Comparison of ENCODE assay signal across 8 cellular contexts in the genomic region with DNA sequence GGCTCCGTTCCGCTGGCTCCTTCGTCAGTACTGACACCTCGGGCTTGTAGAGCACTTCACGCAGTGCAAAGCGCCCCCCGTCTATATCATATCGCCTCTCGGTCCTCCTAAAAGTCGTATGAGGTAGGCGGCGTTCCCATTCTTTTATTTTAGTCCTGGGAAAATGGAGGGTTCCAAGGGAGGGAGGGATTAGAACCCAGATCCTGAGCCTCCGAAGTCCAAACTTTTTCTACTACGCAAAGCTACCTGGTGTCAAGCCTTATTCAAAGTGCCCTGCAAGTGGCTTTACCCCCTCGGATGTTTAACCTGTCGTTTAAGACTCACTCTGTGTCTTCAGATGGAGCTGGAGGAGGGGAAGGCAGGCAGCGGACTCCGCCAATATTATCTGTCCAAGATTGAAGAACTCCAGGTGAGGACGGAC. TPM values are rescaled to one million over a fixed set of nuclear protein-coding genes. Genes with fewer than 3 reads are reported as not detected.
A peak's percentile ranks its signal among the peaks of the same experiment; 100 is the strongest.
DNase-seq lines count a peak whose midpoint lies in the region; ATAC-seq and TF ChIP-seq lines count a peak whose summit lies in the region.

No MANE protein-coding gene starts in this region.

- peaks cover 83% of the 10 kb centered on the region for H3K36me3 Mint-ChIP-seq in activated CD4-positive, alpha-beta T cell treated with anti-CD3 and anti-CD28 coated beads for 36 hours (ENCODE audit: low read depth)
- peaks cover 49% of the 10 kb centered on the region for H3K36me3 Mint-ChIP-seq in activated naive CD8-positive, alpha-beta T cell treated with anti-CD3 and anti-CD28 coated beads, Interleukin-2, amount 10 ng/mL, durations not matched to agents 7 days and 5 days

- peak overlapping the region; percentile 99 for H3K27ac Mint-ChIP-seq in activated CD4-positive, alpha-beta T cell treated with anti-CD3 and anti-CD28 coated beads for 36 hours
- peak overlapping the region; percentile 94 for H3K27ac Mint-ChIP-seq in activated naive CD8-positive, alpha-beta T cell treated with anti-CD3 and anti-CD28 coated beads, Interleukin-2, amount 10 ng/mL, durations not matched to agents 7 days and 5 days

- CTCF ChIA-PET in activated CD4-positive, alpha-beta T cell treated with anti-CD3 and anti-CD28 coated beads for 36 hours (lab: Charles Lee), result interaction anchor here (0.6 to 1.3 kb wide), 8 partner anchors 9 to 241 kb away, joined by 3 to 6 read pairs (median 4); partner anchors contain the start of gene SMARCD2

- no peaks in the 10 kb centered on the region for H3K27me3 Mint-ChIP-seq in activated CD4-positive, alpha-beta T cell treated with anti-CD3 and anti-CD28 coated beads for 36 hours
- H3K27me3 Mint-ChIP-seq in activated naive CD8-positive, alpha-beta T cell treated with anti-CD3 and anti-CD28 coated beads, Interleukin-2, amount 10 ng/mL, durations not matched to agents 7 days and 5 days, result no peaks in the 10 kb centered on the region

- ATAC-seq in activated CD4-positive, alpha-beta T cell treated with anti-CD3 and anti-CD28 coated beads for 36 hours, result no peak
- ATAC-seq in activated naive CD8-positive, alpha-beta T cell treated with anti-CD3 and anti-CD28 coated beads, Interleukin-2, amount 10 ng/mL, durations not matched to agents 7 days and 5 days (ENCODE audit: low read depth), result no peak
- ATAC-seq in thoracic aorta (ENCODE audit: insufficient number of reproducible peaks, low FRiP score, low read depth) (no peak), GM21423 (IDR thresholded peaks at IDR 0.05; ENCODE audit: unreplicated experiment) (no peak), GM21515 (IDR thresholded peaks at IDR 0.05; ENCODE audit: unreplicated experiment) (no peak)

- H3K9me3 Mint-ChIP-seq in activated CD4-positive, alpha-beta T cell treated with anti-CD3 and anti-CD28 coated beads for 36 hours (ENCODE audit: low read depth), result no peaks in the 10 kb centered on the region
- H3K9me3 Mint-ChIP-seq in activated naive CD8-positive, alpha-beta T cell treated with anti-CD3 and anti-CD28 coated beads, Interleukin-2, amount 10 ng/mL, durations not matched to agents 7 days and 5 days, result no peaks in the 10 kb centered on the region

- DNase-seq in activated CD4-positive, alpha-beta T cell treated with anti-CD3 and anti-CD28 coated beads for 36 hours, result no peak
- no peak for DNase-seq in activated CD4-positive, alpha-beta T cell treated with anti-CD3 and anti-CD28 coated beads for 4 hours
- DNase-seq in activated naive CD8-positive, alpha-beta T cell treated with anti-CD3 and anti-CD28 coated beads, Interleukin-2, amount 10 ng/mL, durations not matched to agents 7 days and 5 days, result no peak
- DNase-seq in thoracic aorta (ENCODE audit: low spot score) (no peak), ACHN (no peak)

- peak overlapping the region; percentile 88 for H3K4me3 Mint-ChIP-seq in activated CD4-positive, alpha-beta T cell treated with anti-CD3 and anti-CD28 coated beads for 36 hours
- H3K4me3 Mint-ChIP-seq in activated naive CD8-positive, alpha-beta T cell treated with anti-CD3 and anti-CD28 coated beads, Interleukin-2, amount 10 ng/mL, durations not matched to agents 7 days and 5 days, result peak overlapping the region; percentile 91

- H3K27me3 ChIP-seq in layer of hippocampus (ENCODE audit: control insufficient read depth, insufficient read depth, low read length) (no peaks in the 10 kb centered on the region), thoracic aorta (replicated peaks; ENCODE audit: insufficient read depth) (no peaks in the 10 kb centered on the region)

- peak overlapping the region; percentile 88 for H3K4me3 ChIP-seq in thoracic aorta

- TF ChIP-seq CTCF in thoracic aorta (IDR thresholded peaks at IDR 0.05), result no peak

- peaks cover 69% of the 10 kb centered on the region for H3K4me1 Mint-ChIP-seq in activated CD4-positive, alpha-beta T cell treated with anti-CD3 and anti-CD28 coated beads for 36 hours
- peaks cover 57% of the 10 kb centered on the region for H3K4me1 Mint-ChIP-seq in activated naive CD8-positive, alpha-beta T cell treated with anti-CD3 and anti-CD28 coated beads, Interleukin-2, amount 10 ng/mL, durations not matched to agents 7 days and 5 days

- intact Hi-C loops in activated CD4-positive, alpha-beta T cell treated with anti-CD3 and anti-CD28 coated beads for 36 hours (cut with DNase I, micrococcal nuclease), result loop anchor here (1.0 to 10.0 kb wide), 10 partner anchors 15 to 861 kb away; partner anchors contain the start of genes CCDC47 (in 2 of the 2), MAP3K3 (in 2 of the 2), STRADA (in 2 of the 2) and CEP95 (in 1 of the 2)

- no peaks in the 10 kb centered on the region for H3K9me3 ChIP-seq in thoracic aorta

- H3K27ac ChIP-seq in layer of hippocampus (ENCODE audit: low read depth, low read length) (peak overlapping the region; percentile 100), thoracic aorta (peak overlapping the region; percentile 76 to 87)

- H3K36me3 ChIP-seq in thoracic aorta, result peaks cover 65% of the 10 kb centered on the region

- peaks cover 12 to 31% of the 10 kb centered on the region in 2 donors for H3K4me1 ChIP-seq in thoracic aorta (ENCODE audit: control insufficient read depth in 1 of 2, low read depth in 2 of 2)

- in situ Hi-C loops in ACHN (cut with HindIII; ENCODE audit: low pct_ligation_motif_present, low pct_unique_long_range_greater_than_20kb, low sequenced_read_pairs), result no loop called here

- POLR2A ChIA-PET in activated CD4-positive, alpha-beta T cell treated with anti-CD3 and anti-CD28 coated beads for 36 hours (lab: Charles Lee), result interaction anchor here (0.6 to 0.9 kb wide), 4 partner anchors 11 to 110 kb away, joined by 3 to 5 read pairs (median 3); partner anchors contain the start of gene DDX42
- POLR2A ChIA-PET in activated naive CD8-positive, alpha-beta T cell treated with anti-CD3 and anti-CD28 coated beads, Interleukin-2, amount 10 ng/mL, durations not matched to agents 7 days and 5 days (lab: Charles Lee), result interaction anchor here (2.2 to 7.4 kb wide), 3 partner anchors 13 to 130 kb away, joined by 17 to 83 read pairs (median 21); partner anchors contain the start of genes CCDC47, DDX42 and SMARCD2

RNA-seq across cellular contexts. Expression of gene FTSJ3, which starts 0.3 kb away (rescaled TPM):
- 10 to 100 TPM; 52.1 to 61.2 TPM for total RNA-seq in activated CD4-positive, alpha-beta T cell treated with anti-CD3 and anti-CD28 coated beads for 36 hours
- 10 to 100 TPM; 56.7 to 58.6 TPM for total RNA-seq in activated naive CD8-positive, alpha-beta T cell treated with anti-CD3 and anti-CD28 coated beads, Interleukin-2, amount 10 ng/mL, durations not matched to agents 7 days and 5 days
- 10 to 100 TPM; 38.2 to 52.9 TPM for total RNA-seq in thoracic aorta

RNA-seq across cellular contexts. Expression of gene PSMC5, which starts 0.6 kb away (rescaled TPM):
- total RNA-seq in activated CD4-positive, alpha-beta T cell treated with anti-CD3 and anti-CD28 coated beads for 36 hours, result 100 to 1,000 TPM in 1 of 2 experiments, 10 to 100 TPM in 1; 98.2 to 160 TPM
- 100 to 1,000 TPM; 132 to 135 TPM for total RNA-seq in activated naive CD8-positive, alpha-beta T cell treated with anti-CD3 and anti-CD28 coated beads, Interleukin-2, amount 10 ng/mL, durations not matched to agents 7 days and 5 days
- total RNA-seq in thoracic aorta, result 10 to 100 TPM; 58.5 to 76.1 TPM

RNA-seq across cellular contexts. Expression of gene SMARCD2, which starts 14.7 kb away (rescaled TPM):
- 100 to 1,000 TPM in 1 of 2 experiments, 10 to 100 TPM in 1; 100.0 to 101 TPM for total RNA-seq in activated CD4-positive, alpha-beta T cell treated with anti-CD3 and anti-CD28 coated beads for 36 hours
- 100 to 1,000 TPM; 129 to 138 TPM for total RNA-seq in activated naive CD8-positive, alpha-beta T cell treated with anti-CD3 and anti-CD28 coated beads, Interleukin-2, amount 10 ng/mL, durations not matched to agents 7 days and 5 days
- total RNA-seq in thoracic aorta, result 100 to 1,000 TPM in 1 of 2 donors, 10 to 100 TPM in 1; 81.8 to 136 TPM

RNA-seq across cellular contexts. Expression of gene CSH2, which starts 45.7 kb away (rescaled TPM):
- not detected for total RNA-seq in activated CD4-positive, alpha-beta T cell treated with anti-CD3 and anti-CD28 coated beads for 36 hours
- total RNA-seq in activated naive CD8-positive, alpha-beta T cell treated with anti-CD3 and anti-CD28 coated beads, Interleukin-2, amount 10 ng/mL, durations not matched to agents 7 days and 5 days, result not detected
- total RNA-seq in thoracic aorta, result not detected

RNA-seq across cellular contexts. Expression of gene DDX42, which starts 53.8 kb away (rescaled TPM):
- 100 to 1,000 TPM; 109 to 173 TPM for total RNA-seq in activated CD4-positive, alpha-beta T cell treated with anti-CD3 and anti-CD28 coated beads for 36 hours
- total RNA-seq in activated naive CD8-positive, alpha-beta T cell treated with anti-CD3 and anti-CD28 coated beads, Interleukin-2, amount 10 ng/mL, durations not matched to agents 7 days and 5 days, result 100 to 1,000 TPM; 126 to 143 TPM
- 100 to 1,000 TPM in 1 of 2 donors, 10 to 100 TPM in 1; 92.9 to 157 TPM for total RNA-seq in thoracic aorta
